ENCODE assay signal across 19 cellular contexts in genomic region chr18:51491678-51492372, GRCh38.
"Had no signal": no experiment of that assay in that cellular context is flagged by ENCODE, and none has a peak within 500 bp of the region (broad histone marks: within the 10 kb centered on the region; RNA-seq: fewer than 3 reads in every experiment).

No MANE protein-coding gene starts in this region.

- H3K9me3 ChIP-seq: colonic mucosa, left lung, pancreas, prostate gland, right lobe of liver, suprapubic skin, thyroid gland had no signal

- H3K27me3 ChIP-seq: colonic mucosa, left lung, pancreas, right lobe of liver, suprapubic skin, thyroid gland had no signal

- H3K4me3 ChIP-seq: colonic mucosa, left lung, lung, pancreas, prostate gland, right lobe of liver, suprapubic skin, thyroid gland had no signal

- H3K4me1 ChIP-seq: colonic mucosa, left lung, pancreas, prostate gland, right lobe of liver, thyroid gland had no signal

- ATAC-seq: left lung; natural killer cell treated with Interleukin-12 subunit alpha and Interleukin-12 subunit beta and Interleukin-15 and Interleukin-18, amount 100 ng/mL, for 72 hours; pancreas; right lobe of liver; stimulated activated effector memory CD8-positive, alpha-beta T cell treated with anti-CD3 and anti-CD28 coated beads, Interleukin-12 subunit alpha, Interleukin-12 subunit beta, amount 100 ng/mL, for 72 hours; stimulated activated naive CD8-positive, alpha-beta T cell treated with anti-CD3 and anti-CD28 coated beads, Interleukin-15, Interleukin-2, amounts not matched to agents 100 U/mL and 50 U/mL, for 24 hours had no signal

- DNase-seq: colonic mucosa; effector CD4-positive, alpha-beta T cell; endodermal cell; immature natural killer cell; left lung; mesenchymal stem cell; midbrain; occipital lobe; pancreas; right lobe of liver; stimulated activated CD4-positive, alpha-beta T cell treated with anti-CD3 and anti-CD28 coated beads, Interleukin-4, amount 100 ng/mL, for 1 hour; stimulated activated CD8-positive, alpha-beta memory T cell treated with anti-CD3 and anti-CD28 coated beads, Interleukin-4, amount 100 ng/mL, for 48 hours; stimulated activated naive CD8-positive, alpha-beta T cell treated with anti-CD3 and anti-CD28 coated beads, Interleukin-15, Interleukin-2, amounts not matched to agents 100 U/mL and 50 U/mL, for 24 hours; thyroid gland had no signal

- H3K36me3 ChIP-seq: colonic mucosa, left lung, pancreas, prostate gland, right lobe of liver, suprapubic skin, thyroid gland had no signal

- H3K27ac ChIP-seq: colonic mucosa, left lung, pancreas, prostate gland, right lobe of liver, suprapubic skin, thyroid gland had no signal
